Comparison of ENCODE assay signal across 21 cellular contexts in genomic region chr16:9542165-9542755, GRCh38.
A peak's percentile ranks its signal among the peaks of the same experiment; 100 is the strongest.
DNase-seq lines count a peak whose midpoint lies in the region; ATAC-seq and TF ChIP-seq lines count a peak whose summit lies in the region.
"Had no signal": no experiment of that assay in that cellular context is flagged by ENCODE, and none has a peak within 500 bp of the region (broad histone marks: within the 10 kb centered on the region; RNA-seq: fewer than 3 reads in every experiment).

No MANE protein-coding gene starts in this region.

- no peak overlapping the region for H3K4me3 Mint-ChIP-seq in GM23338
- H3K4me3 Mint-ChIP-seq: CD14-positive monocyte; CD4-positive, alpha-beta T cell; CD8-positive, alpha-beta memory T cell; H9 had no signal

- H3K27ac Mint-ChIP-seq in GM23338 = 0 out of 2 replicates have a peak overlapping the region, but pooled peaks have one; percentile 9
- H3K27ac Mint-ChIP-seq: CD14-positive monocyte; CD4-positive, alpha-beta T cell; CD8-positive, alpha-beta memory T cell; H9 had no signal

- intact Hi-C loops in right lobe of liver (cut with DNase I) = no loop called here

- H3K9me3 ChIP-seq in right lobe of liver = no peaks in the 10 kb centered on the region
- H3K9me3 ChIP-seq: A549; BE2C; BLaER1 treated with 17β-estradiol and CSF1 and Interleukin-3, amounts not matched to agents 10 nM and 100 nM had no signal

- H3K9me2 ChIP-seq in GM23338 (ENCODE audit: insufficient read depth) = peaks cover 6% of the 10 kb centered on the region; the same call in 1 of the 2 replicates

- no peaks in the 10 kb centered on the region for H3F3A ChIP-seq in GM23338 (replicated peaks; ENCODE audit: low read depth)

- H3K27me3 Mint-ChIP-seq in GM23338 (ENCODE audit: insufficient read depth, low read depth, poor library complexity) = no peaks in the 10 kb centered on the region
- H3K27me3 Mint-ChIP-seq: CD4-positive, alpha-beta T cell had no signal

- H3K79me2 ChIP-seq in GM23338 (replicated peaks; ENCODE audit: insufficient read depth) = no peaks in the 10 kb centered on the region

- peaks cover 8% of the 10 kb centered on the region for H3K9me3 Mint-ChIP-seq in GM23338

- no peaks in the 10 kb centered on the region for H4K20me1 ChIP-seq in GM23338 (replicated peaks; ENCODE audit: insufficient read depth)
- H4K20me1 ChIP-seq: BLaER1 treated with 17β-estradiol and CSF1 and Interleukin-3, amounts not matched to agents 10 nM and 100 nM had no signal

- peaks cover 2% of the 10 kb centered on the region; the same call in 1 of the 3 replicates for H3K4me1 Mint-ChIP-seq in GM23338
- H3K4me1 Mint-ChIP-seq: CD14-positive monocyte; CD8-positive, alpha-beta memory T cell had no signal

- H3K36me3 ChIP-seq in GM23338 (ENCODE audit: insufficient read depth) = no peaks in the 10 kb centered on the region
- H3K36me3 ChIP-seq in right lobe of liver = no peaks in the 10 kb centered on the region
- H3K36me3 ChIP-seq: BE2C; BLaER1 treated with 17β-estradiol and CSF1 and Interleukin-3, amounts not matched to agents 10 nM and 100 nM had no signal

- H2AFZ ChIP-seq in GM23338 = peak overlapping the region; percentile 85
- H2AFZ ChIP-seq: GM23248 had no signal

- no peak for TF ChIP-seq POLR2A in right lobe of liver (IDR thresholded peaks at IDR 0.05)

- H3K4me3 ChIP-seq in GM23338 (no peak overlapping the region), right lobe of liver (peak overlapping the region; percentile 23 to 50 (median 24))
- H3K4me3 ChIP-seq: A549; BLaER1 treated with 17β-estradiol and CSF1 and Interleukin-3, amounts not matched to agents 10 nM and 100 nM; GM23248 had no signal

- no peaks in the 10 kb centered on the region for H3K27me3 ChIP-seq in GM23338 (ENCODE audit: insufficient read depth)
- no peaks in the 10 kb centered on the region for H3K27me3 ChIP-seq in right lobe of liver
- H3K27me3 ChIP-seq: BE2C; BLaER1 treated with 17β-estradiol and CSF1 and Interleukin-3, amounts not matched to agents 10 nM and 100 nM had no signal

- ATAC-seq in GM23338 (no peak), left lobe of liver (peak; percentile 53), right lobe of liver (peak; percentile 37 to 70 (median 55)), GM18517 (IDR thresholded peaks at IDR 0.05; ENCODE audit: unreplicated experiment) (no peak)
- ATAC-seq: A549, HCT116 had no signal

- H3K36me3 Mint-ChIP-seq in GM23338 (ENCODE audit: low read depth) = 0 out of 3 replicates have a peak, but pooled peaks cover 3% of the 10 kb centered on the region
- H3K36me3 Mint-ChIP-seq: CD14-positive monocyte; CD8-positive, alpha-beta memory T cell had no signal

- no peak overlapping the region for H3K4me2 ChIP-seq in GM23338
- H3K4me2 ChIP-seq: A549; BLaER1 treated with 17β-estradiol and CSF1 and Interleukin-3, amounts not matched to agents 10 nM and 100 nM had no signal

- DNase-seq in GM23338 (ENCODE audit: low spot score) = no peak
- DNase-seq in left lobe of liver (ENCODE audit: low spot score) = no peak
- DNase-seq in right lobe of liver = peak in 1 of 3 donors; percentile 50
- no peak for DNase-seq in iPS-NIHi11 (ENCODE audit: low spot score)
- DNase-seq in NCI-H82 (lab: John Stamatoyannopoulos, UW) = no peak
- DNase-seq: 8988T; ACHN; AML-193; BE2C; Calu3; CD4-positive, alpha-beta T cell; CD8-positive, alpha-beta memory T cell; DMS53; DMS79 treated with DMSO at 0.1 percent for 48 hours; GM23248; H9 had no signal

- no peaks in the 10 kb centered on the region for H3K4me1 ChIP-seq in GM23338 (ENCODE audit: insufficient read depth)
- peaks cover 0 to 61% (median 22%) of the 10 kb centered on the region in 4 donors for H3K4me1 ChIP-seq in right lobe of liver
- H3K4me1 ChIP-seq: A549; BE2C; BLaER1 treated with 17β-estradiol and CSF1 and Interleukin-3, amounts not matched to agents 10 nM and 100 nM had no signal

- H3K27ac ChIP-seq in GM23338 (ENCODE audit: low read depth) (no peak overlapping the region), right lobe of liver (peak overlapping the region; percentile 77 to 87 (median 77))
- H3K27ac ChIP-seq: A549; BLaER1 treated with 17β-estradiol and CSF1 and Interleukin-3, amounts not matched to agents 10 nM and 100 nM; GM23248 had no signal

- WGBS in right lobe of liver (ENCODE audit: insufficient coverage, low coverage, low lambda C conversion rate, missing lambda C conversion rate) = 37% methylated on average over 8 of the region's 8 CpGs

- no peak for TF ChIP-seq CTCF in GM23338 (conservative IDR thresholded peaks at IDR 0.05; ENCODE audit: low read depth in 2 of 2)
- TF ChIP-seq CTCF in right lobe of liver (IDR thresholded peaks at IDR 0.05) = peak in 1 of 4 donors; percentile 8

TF ChIP-seq in GM23338, 12 proteins besides CTCF, POLR2A, EP300 and RAD21 (continues in another document):
- no peak for TF ChIP-seq REST (IDR thresholded peaks at IDR 0.05; ENCODE audit: unreplicated experiment)

Comparison
In these comparisons a context has a peak if more than half of its experiments do, and no peak if none do; other contexts are left out.
1. ATAC-seq: peak in left lobe of liver (single experiment) and right lobe of liver (4 of 4); none in GM23338 (single experiment) and GM18517 (single experiment).